ENCODE assay signal across 24 cellular contexts in genomic region chr19:48230555-48231129, GRCh38. TPM values are rescaled to one million over a fixed set of nuclear protein-coding genes. Genes with fewer than 3 reads are reported as not detected.
DNase-seq lines count a peak whose midpoint lies in the region; ATAC-seq, FAIRE-seq and TF ChIP-seq lines count a peak whose summit lies in the region.
"Had no signal": no experiment of that assay in that cellular context is flagged by ENCODE, and none has a peak within 500 bp of the region (broad histone marks: within the 10 kb centered on the region; RNA-seq: fewer than 3 reads in every experiment).

No MANE protein-coding gene starts in this region.

- H3K4me1 Mint-ChIP-seq in T-helper 1 cell treated with Interleukin-12 subunit alpha and Interleukin-12 subunit beta and Interleukin-4 antibody, amounts not matched to agents 30 μg/mL and 1 μg/mL, for 36 hours (ENCODE audit: low read depth): peaks cover 16% of the 10 kb centered on the region
- peaks cover 7% of the 10 kb centered on the region for H3K4me1 Mint-ChIP-seq in activated naive CD8-positive, alpha-beta T cell treated with anti-CD3 and anti-CD28 coated beads for 36 hours
- H3K4me1 Mint-ChIP-seq: nephron progenitor cell had no signal

- H3K4me3 Mint-ChIP-seq in T-helper 1 cell treated with Interleukin-12 subunit alpha and Interleukin-12 subunit beta and Interleukin-4 antibody, amounts not matched to agents 30 μg/mL and 1 μg/mL, for 36 hours: no peak overlapping the region
- no peak overlapping the region for H3K4me3 Mint-ChIP-seq in activated naive CD8-positive, alpha-beta T cell treated with anti-CD3 and anti-CD28 coated beads for 36 hours
- H3K4me3 Mint-ChIP-seq: CD4-positive, CD25-positive, alpha-beta regulatory T cell; dendritic cell treated with granulocyte-macrophage colony-stimulating factor and Interleukin-4, amounts not matched to agents 40 ng/mL and 50 ng/mL, for 4 days; nephron progenitor cell had no signal

- DNase-seq in activated naive CD4-positive, alpha-beta T cell treated with Interleukin-2 at 50 U/mL for 16 hours: peak; percentile 7
- no peak for DNase-seq in activated naive CD4-positive, alpha-beta T cell (lab: John Stamatoyannopoulos, UW)
- DNase-seq in activated naive CD8-positive, alpha-beta T cell treated with anti-CD3 and anti-CD28 coated beads for 36 hours: peak; percentile 48
- DNase-seq in stimulated activated CD8-positive, alpha-beta memory T cell treated with anti-CD3 and anti-CD28 coated beads, Interleukin-4, amount 100 ng/mL, for 48 hours: peak; percentile 71
- no peak for DNase-seq in H54 (ENCODE audit: insufficient read length, low spot score)
- DNase-seq: CD4-positive, CD25-positive, alpha-beta regulatory T cell; DMS53; H7; head of caudate nucleus; left colon; mesenchymal stem cell; NCI-H1105; nephron progenitor cell; NK-92 treated with Interleukin-12 subunit alpha and Interleukin-12 subunit beta, amount 100 ng/mL, for 24 hours had no signal

- no peak for TF ChIP-seq POLR2A in H54 (IDR thresholded peaks at IDR 0.05; ENCODE audit: low read depth, low read length)

- no peaks in the 10 kb centered on the region for H3K9me3 Mint-ChIP-seq in T-helper 1 cell treated with Interleukin-12 subunit alpha and Interleukin-12 subunit beta and Interleukin-4 antibody, amounts not matched to agents 30 μg/mL and 1 μg/mL, for 36 hours
- no peaks in the 10 kb centered on the region for H3K9me3 Mint-ChIP-seq in activated naive CD8-positive, alpha-beta T cell treated with anti-CD3 and anti-CD28 coated beads for 36 hours
- H3K9me3 Mint-ChIP-seq: dendritic cell treated with granulocyte-macrophage colony-stimulating factor and Interleukin-4, amounts not matched to agents 40 ng/mL and 50 ng/mL, for 4 days had no signal

- H3K27ac Mint-ChIP-seq in T-helper 1 cell treated with Interleukin-12 subunit alpha and Interleukin-12 subunit beta and Interleukin-4 antibody, amounts not matched to agents 30 μg/mL and 1 μg/mL, for 36 hours: peak overlapping the region; percentile 42
- peak overlapping the region; percentile 34 for H3K27ac Mint-ChIP-seq in activated naive CD8-positive, alpha-beta T cell treated with anti-CD3 and anti-CD28 coated beads for 36 hours
- H3K27ac Mint-ChIP-seq: dendritic cell treated with granulocyte-macrophage colony-stimulating factor and Interleukin-4, amounts not matched to agents 40 ng/mL and 50 ng/mL, for 4 days; nephron progenitor cell had no signal

- peaks cover 71% of the 10 kb centered on the region for H3K36me3 Mint-ChIP-seq in T-helper 1 cell treated with Interleukin-12 subunit alpha and Interleukin-12 subunit beta and Interleukin-4 antibody, amounts not matched to agents 30 μg/mL and 1 μg/mL, for 36 hours (ENCODE audit: low read depth)
- peaks cover 41% of the 10 kb centered on the region for H3K36me3 Mint-ChIP-seq in activated naive CD8-positive, alpha-beta T cell treated with anti-CD3 and anti-CD28 coated beads for 36 hours

- FAIRE-seq in H54 (lab: Jason Lieb, UNC): no peak
- FAIRE-seq: endothelial cell of umbilical vein, GM12891, RCC 7860 had no signal

- no peaks in the 10 kb centered on the region for H3K27me3 Mint-ChIP-seq in T-helper 1 cell treated with Interleukin-12 subunit alpha and Interleukin-12 subunit beta and Interleukin-4 antibody, amounts not matched to agents 30 μg/mL and 1 μg/mL, for 36 hours (ENCODE audit: low read depth)
- no peaks in the 10 kb centered on the region for H3K27me3 Mint-ChIP-seq in activated naive CD8-positive, alpha-beta T cell treated with anti-CD3 and anti-CD28 coated beads for 36 hours
- H3K27me3 Mint-ChIP-seq: CD4-positive, CD25-positive, alpha-beta regulatory T cell; dendritic cell treated with granulocyte-macrophage colony-stimulating factor and Interleukin-4, amounts not matched to agents 40 ng/mL and 50 ng/mL, for 4 days had no signal

- ATAC-seq in HG02759 (IDR thresholded peaks at IDR 0.05; ENCODE audit: unreplicated experiment): no peak
- ATAC-seq in HG02588 (IDR thresholded peaks at IDR 0.05; ENCODE audit: unreplicated experiment): no peak
- ATAC-seq: left colon, sciatic nerve had no signal

RNA-seq across cellular contexts. Expression of gene CARD8, which starts 25.1 kb away (rescaled TPM):
- 100 to 1,000 TPM; 102 to 103 TPM for total RNA-seq in activated naive CD8-positive, alpha-beta T cell treated with anti-CD3 and anti-CD28 coated beads for 36 hours

RNA-seq across cellular contexts. Expression of gene ZNF114, which starts 39.2 kb away (rescaled TPM):
- total RNA-seq in activated naive CD8-positive, alpha-beta T cell treated with anti-CD3 and anti-CD28 coated beads for 36 hours: under 1 TPM; 0.44 to 0.60 TPM
- total RNA-seq: CD4-positive, CD25-positive, alpha-beta regulatory T cell; HT-29; T-helper 1 cell treated with Interleukin-12 subunit alpha and Interleukin-12 subunit beta and Interleukin-4 antibody, amounts not matched to agents 30 ng/mL and 1 ng/mL, for 36 hours had no signal

Comparison
In these comparisons a context has a peak if more than half of its experiments do, and no peak if none do; other contexts are left out.
1. DNase-seq: peak in activated naive CD4-positive, alpha-beta T cell treated with Interleukin-2 at 50 U/mL for 16 hours (single experiment), activated naive CD8-positive, alpha-beta T cell treated with anti-CD3 and anti-CD28 coated beads for 36 hours (single experiment) and stimulated activated CD8-positive, alpha-beta memory T cell treated with anti-CD3 and anti-CD28 coated beads, Interleukin-4, amount 100 ng/mL, for 48 hours (single experiment); none in activated naive CD4-positive, alpha-beta T cell (0 of 4) and H54 (single experiment).